1 cellular context compared by ENCODE assay signal in genomic region chr10:132054564-132054963, GRCh38.
A peak's percentile ranks its signal among the peaks of the same experiment; 100 is the strongest.
TF ChIP-seq lines count a peak whose summit lies in the region.

No MANE protein-coding gene starts in this region.

TF ChIP-seq in A549, 52 proteins besides CTCF, POLR2A, EP300 and RAD21 (continued from another document):
- TF ChIP-seq, protein P1, sequence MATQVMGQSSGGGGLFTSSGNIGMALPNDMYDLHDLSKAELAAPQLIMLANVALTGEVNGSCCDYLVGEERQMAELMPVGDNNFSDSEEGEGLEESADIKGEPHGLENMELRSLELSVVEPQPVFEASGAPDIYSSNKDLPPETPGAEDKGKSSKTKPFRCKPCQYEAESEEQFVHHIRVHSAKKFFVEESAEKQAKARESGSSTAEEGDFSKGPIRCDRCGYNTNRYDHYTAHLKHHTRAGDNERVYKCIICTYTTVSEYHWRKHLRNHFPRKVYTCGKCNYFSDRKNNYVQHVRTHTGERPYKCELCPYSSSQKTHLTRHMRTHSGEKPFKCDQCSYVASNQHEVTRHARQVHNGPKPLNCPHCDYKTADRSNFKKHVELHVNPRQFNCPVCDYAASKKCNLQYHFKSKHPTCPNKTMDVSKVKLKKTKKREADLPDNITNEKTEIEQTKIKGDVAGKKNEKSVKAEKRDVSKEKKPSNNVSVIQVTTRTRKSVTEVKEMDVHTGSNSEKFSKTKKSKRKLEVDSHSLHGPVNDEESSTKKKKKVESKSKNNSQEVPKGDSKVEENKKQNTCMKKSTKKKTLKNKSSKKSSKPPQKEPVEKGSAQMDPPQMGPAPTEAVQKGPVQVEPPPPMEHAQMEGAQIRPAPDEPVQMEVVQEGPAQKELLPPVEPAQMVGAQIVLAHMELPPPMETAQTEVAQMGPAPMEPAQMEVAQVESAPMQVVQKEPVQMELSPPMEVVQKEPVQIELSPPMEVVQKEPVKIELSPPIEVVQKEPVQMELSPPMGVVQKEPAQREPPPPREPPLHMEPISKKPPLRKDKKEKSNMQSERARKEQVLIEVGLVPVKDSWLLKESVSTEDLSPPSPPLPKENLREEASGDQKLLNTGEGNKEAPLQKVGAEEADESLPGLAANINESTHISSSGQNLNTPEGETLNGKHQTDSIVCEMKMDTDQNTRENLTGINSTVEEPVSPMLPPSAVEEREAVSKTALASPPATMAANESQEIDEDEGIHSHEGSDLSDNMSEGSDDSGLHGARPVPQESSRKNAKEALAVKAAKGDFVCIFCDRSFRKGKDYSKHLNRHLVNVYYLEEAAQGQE (IDR thresholded peaks at IDR 0.05), result peak; percentile 82
- TF ChIP-seq CEBPB (IDR thresholded peaks at IDR 0.05), result no peak
TF ChIP-seq in A549: peak in this region for 1.
